In genomic region chr16:73068546-73069401, GRCh38 we compare ENCODE assay signal across 8 cellular contexts. TPM values are rescaled to one million over a fixed set of nuclear protein-coding genes. Genes with fewer than 3 reads are reported as not detected.
DNase-seq lines count a peak whose midpoint lies in the region; ATAC-seq and TF ChIP-seq lines count a peak whose summit lies in the region.

No MANE protein-coding gene starts in this region.

- no TSS peak for BruUV-seq in HCT116 (replicated peaks; lab: Mats Ljungman, UMichigan)

- H3K4me3 ChIP-seq in HCT116 (replicated peaks in 1 of 2; ENCODE audit: low read depth in 1 of 2, low read length in 2 of 2) (no peak overlapping the region), prostate gland (no peak overlapping the region)

- peak overlapping the region; percentile 80 for H2AFZ ChIP-seq in HCT116 (ENCODE audit: low read depth, low read length, poor library complexity, severe bottlenecking)

- no peak overlapping the region for H3K9ac ChIP-seq in HCT116 (ENCODE audit: low read length)

- RAD21 ChIA-PET in HCT116 (lab: Charles Lee; ENCODE audit: low non-redundant PET in 1 of 2, low total read pairs in 2 of 2, uncharacterized antibody in 2 of 2, unreplicated experiment in 2 of 2), result no interaction called here

- no peak for ATAC-seq in HCT116
- no peak for ATAC-seq in HG03442 (IDR thresholded peaks at IDR 0.05; ENCODE audit: unreplicated experiment)

- H4K20me1 ChIP-seq in HCT116 (ENCODE audit: insufficient read depth), result no peaks in the 10 kb centered on the region

- 66% methylated on average over 12 of the region's 12 CpGs for WGBS in prostate gland

- H3K36me3 ChIP-seq in HCT116 (ENCODE audit: control insufficient read depth in 1 of 2, insufficient read depth in 2 of 2, low read length in 2 of 2) (no peaks in the 10 kb centered on the region), prostate gland (no peaks in the 10 kb centered on the region)

- intact Hi-C loops in HCT116 (cut with micrococcal nuclease), result no loop called here
- intact Hi-C loops in prostate gland (cut with DNase I), result loop anchor here (5.0 kb wide), 1 partner anchor 104 kb away; no protein-coding TSS in a partner anchor

- H3K9me3 ChIP-seq in HCT116 (ENCODE audit: control insufficient read depth in 1 of 2, insufficient read depth in 1 of 2, low read depth in 1 of 2, low read length in 2 of 2) (no peaks in the 10 kb centered on the region), prostate gland (no peaks in the 10 kb centered on the region)

- no peak for TF ChIP-seq POLR2A in HCT116 (IDR thresholded peaks at IDR 0.05; ENCODE audit: borderline replicate concordance, extremely low read depth, insufficient read depth, insufficient read length)
- TF ChIP-seq POLR2A in prostate gland (IDR thresholded peaks at IDR 0.05), result peak; percentile 40

- H3K27me3 ChIP-seq in HCT116 (ENCODE audit: insufficient read depth, low read length), result no peaks in the 10 kb centered on the region
- no peaks in the 10 kb centered on the region for H3K27me3 ChIP-seq in prostate gland (replicated peaks; ENCODE audit: insufficient read depth)

- CTCF ChIA-PET in HCT116 (lab: Charles Lee), result no interaction called here
- CTCF ChIA-PET in RWPE1 (lab: Yijun Ruan, JAX), result no interaction called here

- no peak for TF ChIP-seq CTCF in HCT116 (IDR thresholded peaks at IDR 0.05 in 2 of 3, conservative IDR thresholded peaks at IDR 0.05 in 1 of 3; ENCODE audit: borderline replicate concordance in 1 of 3, insufficient read depth in 1 of 3, low read depth in 2 of 3, low read length in 2 of 3)
- TF ChIP-seq CTCF in RWPE1 (conservative IDR thresholded peaks at IDR 0.05; ENCODE audit: low read depth), result no peak
- TF ChIP-seq CTCF in prostate gland (IDR thresholded peaks at IDR 0.05), result no peak
- no peak for TF ChIP-seq CTCF in GM20000 (IDR thresholded peaks at IDR 0.05; ENCODE audit: extremely low read depth, missing control alignments)

- H3K79me2 ChIP-seq in HCT116 (ENCODE audit: insufficient read depth, low read length), result no peaks in the 10 kb centered on the region

- TF ChIP-seq RAD21 in HCT116 (IDR thresholded peaks at IDR 0.05; ENCODE audit: low read depth), result no peak

- POLR2A ChIA-PET in HCT116 (lab: Charles Lee), result interaction anchor here (0.6 kb wide), 1 partner anchor 608 kb away, joined by 3 read pairs; no protein-coding TSS in a partner anchor
- POLR2A ChIA-PET in RWPE1 (lab: Yijun Ruan, JAX; ENCODE audit: low non-redundant PET), result no interaction called here

- DNase-seq in HCT116 (ENCODE audit: low read depth, low spot score) (no peak), RWPE1 (ENCODE audit: low spot score) (no peak), fibroblast of the conjunctiva (ENCODE audit: low read depth) (peak; percentile 87), prostate gland (ENCODE audit: low spot score) (no peak), occipital lobe (lab: John Stamatoyannopoulos, UW) (no peak), GM20000 (ENCODE audit: low spot score) (no peak)
- DNase-seq in activated naive CD4-positive, alpha-beta T cell (lab: John Stamatoyannopoulos, UW), result no peak

- peaks cover 15 to 36% of the 10 kb centered on the region in 2 experiments; a peak in 3 of 4 replicates for H3K4me1 ChIP-seq in HCT116 (ENCODE audit: control insufficient read depth in 1 of 2, insufficient read depth in 2 of 2, low read length in 2 of 2)
- H3K4me1 ChIP-seq in prostate gland (replicated peaks), result peaks cover 8% of the 10 kb centered on the region

- 0 out of 2 replicates have a peak, but pooled peaks cover 3% of the 10 kb centered on the region for H3K9me2 ChIP-seq in HCT116 (ENCODE audit: insufficient read depth)

- H3K27ac ChIP-seq in HCT116 (ENCODE audit: low read depth, low read length) (no peak overlapping the region), RWPE1 (peak overlapping the region; percentile 98), prostate gland (peak overlapping the region; percentile 72 to 79)

- H3K4me2 ChIP-seq in HCT116 (ENCODE audit: low read length), result peak overlapping the region; percentile 37

TF ChIP-seq in HCT116, 20 proteins besides CTCF, POLR2A, EP300 and RAD21:
- 0 out of 2 replicates have a peak, but pooled peaks have one; percentile 16 for TF ChIP-seq POLR2AphosphoS5 (IDR thresholded peaks at IDR 0.05; ENCODE audit: low read depth, low read length)
- TF ChIP-seq JUND (IDR thresholded peaks at IDR 0.05), result no peak

RNA-seq across cellular contexts. Expression of gene ZFHX3, which starts 20.8 kb away (rescaled TPM):
- total RNA-seq in HCT116 (2021; ENCODE audit: unreplicated experiment) (6.3 TPM), prostate gland (10 to 100 TPM; 51.1 to 53.9 TPM), occipital lobe (2.3 TPM)
- 1.5 and 1.8 TPM in 2 replicates for polyA plus RNA-seq in HCT116 (2012)
